ENCODE assay signal across 7 cellular contexts in genomic region chr2:70719231-70719630, GRCh38. TPM values are rescaled to one million over a fixed set of nuclear protein-coding genes. Genes with fewer than 3 reads are reported as not detected.
"Had no signal": no experiment of that assay in that cellular context is flagged by ENCODE, and none has a peak within 500 bp of the region (broad histone marks: within the 10 kb centered on the region; RNA-seq: fewer than 3 reads in every experiment).

No MANE protein-coding gene starts in this region.

- H3K4me3 ChIP-seq: GM23248 had no signal

- H3K9ac ChIP-seq: GM23248 had no signal

- H2AFZ ChIP-seq: GM23248 had no signal

- DNase-seq: GM23248, GOT3, H7, HCEC 1CT, IMR-90, KBM-7 had no signal

- H3K27ac ChIP-seq: GM23248 had no signal

- FAIRE-seq: HTR-8/SVneo had no signal

RNA-seq across cellular contexts. Expression of gene ADD2, which starts 48.8 kb away (rescaled TPM):
- total RNA-seq: GM23248, IMR-90 had no signal
- polyA plus RNA-seq: GM23248, IMR-90 had no signal
